16 cellular contexts compared by ENCODE assay signal in genomic region chr4:5609265-5610007, GRCh38.
"Had no signal": no experiment of that assay in that cellular context is flagged by ENCODE, and none has a peak within 500 bp of the region (broad histone marks: within the 10 kb centered on the region; RNA-seq: fewer than 3 reads in every experiment).

No MANE protein-coding gene starts in this region.

- H3K9me3 ChIP-seq: gastrocnemius medialis, heart right ventricle, left ventricle myocardium inferior, sigmoid colon had no signal

- DNase-seq: activated T-cell treated with anti-CD3 and anti-CD28 coated beads, Interleukin-2, amount 50 U/mL, for 1 hour; brain microvascular endothelial cell; effector memory CD8-positive, alpha-beta T cell; gastrocnemius medialis; heart right ventricle; islet precursor cell; left ventricle myocardium inferior; nephron progenitor cell; sigmoid colon; stimulated activated naive CD4-positive, alpha-beta T cell; substantia nigra; trophoblast cell had no signal

- H3K27ac ChIP-seq: brain microvascular endothelial cell, epithelial cell of prostate, gastrocnemius medialis, heart right ventricle, left ventricle myocardium inferior, sigmoid colon had no signal

- H3K4me3 Mint-ChIP-seq: activated naive CD4-positive, alpha-beta T cell treated with anti-CD3 and anti-CD28 coated beads, Interleukin-2, amount 50 U/mL, for 24 hours; effector memory CD8-positive, alpha-beta T cell; memory B cell; nephron progenitor cell had no signal

- H3K27me3 ChIP-seq: brain microvascular endothelial cell, gastrocnemius medialis, heart right ventricle, sigmoid colon had no signal

- H3K9me3 Mint-ChIP-seq: activated naive CD4-positive, alpha-beta T cell treated with anti-CD3 and anti-CD28 coated beads, Interleukin-2, amount 50 U/mL, for 24 hours; effector memory CD8-positive, alpha-beta T cell; nephron progenitor cell had no signal

- H3K36me3 ChIP-seq: gastrocnemius medialis, left ventricle myocardium inferior had no signal

- H3K36me3 Mint-ChIP-seq: activated naive CD4-positive, alpha-beta T cell treated with anti-CD3 and anti-CD28 coated beads, Interleukin-2, amount 50 U/mL, for 24 hours; memory B cell had no signal

- H3K4me1 Mint-ChIP-seq: activated naive CD4-positive, alpha-beta T cell treated with anti-CD3 and anti-CD28 coated beads, Interleukin-2, amount 50 U/mL, for 24 hours; memory B cell had no signal

- H3K4me3 ChIP-seq: gastrocnemius medialis, heart right ventricle, left ventricle myocardium inferior, sigmoid colon had no signal

- H3K27me3 Mint-ChIP-seq: activated naive CD4-positive, alpha-beta T cell treated with anti-CD3 and anti-CD28 coated beads, Interleukin-2, amount 50 U/mL, for 24 hours; effector memory CD8-positive, alpha-beta T cell; memory B cell had no signal

- H3K4me1 ChIP-seq: gastrocnemius medialis, heart right ventricle, left ventricle myocardium inferior, sigmoid colon had no signal

- H3K27ac Mint-ChIP-seq: activated naive CD4-positive, alpha-beta T cell treated with anti-CD3 and anti-CD28 coated beads, Interleukin-2, amount 50 U/mL, for 24 hours; effector memory CD8-positive, alpha-beta T cell; memory B cell; nephron progenitor cell had no signal

- ATAC-seq: activated CD4-positive, CD25-positive, alpha-beta regulatory T cell treated with anti-CD3 and anti-CD28 coated beads, Interleukin-2, amount 50 U/mL, for 24 hours; effector memory CD8-positive, alpha-beta T cell; gastrocnemius medialis; heart right ventricle had no signal
